19 cellular contexts compared by ENCODE assay signal in the genomic region with DNA sequence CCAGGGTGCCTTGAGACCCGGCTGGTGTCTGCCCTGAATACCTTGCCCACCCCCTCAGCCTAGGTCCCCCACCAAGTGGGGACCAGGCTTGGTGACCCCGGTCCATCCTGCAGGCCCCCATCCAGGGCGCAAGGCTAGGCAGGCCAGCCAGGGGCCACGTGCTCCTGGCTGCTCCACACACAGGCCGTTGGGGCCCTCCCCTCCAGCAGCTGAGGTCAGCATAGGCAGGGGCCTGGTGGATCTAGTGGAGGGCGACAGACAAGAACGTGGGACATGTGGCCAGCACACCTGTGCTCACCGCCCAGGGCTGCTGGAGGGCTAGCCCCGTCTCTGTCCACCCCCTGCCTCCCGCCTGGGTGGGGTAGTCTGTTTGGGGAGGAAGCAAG. TPM values are rescaled to one million over a fixed set of nuclear protein-coding genes. Genes with fewer than 3 reads are reported as not detected.
"Had no signal": no experiment of that assay in that cellular context is flagged by ENCODE, and none has a peak within 500 bp of the region (broad histone marks: within the 10 kb centered on the region; RNA-seq: fewer than 3 reads in every experiment).

No MANE protein-coding gene starts in this region.

- H3K4me1 ChIP-seq: gastrocnemius medialis, thyroid gland had no signal

- H3K4me3 Mint-ChIP-seq: activated CD8-positive, alpha-beta T cell treated with anti-CD3 and anti-CD28 coated beads, Interleukin-2, amount 10 ng/mL, durations not matched to agents 7 days and 5 days; activated naive CD4-positive, alpha-beta T cell treated with anti-CD3 and anti-CD28 coated beads for 36 hours; dendritic cell treated with granulocyte-macrophage colony-stimulating factor and Interleukin-4, amounts not matched to agents 40 ng/mL and 50 ng/mL, for 4 days; effector memory CD8-positive, alpha-beta T cell; neural progenitor cell had no signal

- FAIRE-seq: kidney, urothelium cell line had no signal

- H3K9ac ChIP-seq: neural progenitor cell had no signal

- H3K4me2 ChIP-seq: neural progenitor cell had no signal

- H3K36me3 Mint-ChIP-seq: brain, neural progenitor cell had no signal

- H3K4me1 Mint-ChIP-seq: brain had no signal

- H3K27ac Mint-ChIP-seq: activated CD8-positive, alpha-beta T cell treated with anti-CD3 and anti-CD28 coated beads, Interleukin-2, amount 10 ng/mL, durations not matched to agents 7 days and 5 days; activated naive CD4-positive, alpha-beta T cell treated with anti-CD3 and anti-CD28 coated beads for 36 hours; dendritic cell treated with granulocyte-macrophage colony-stimulating factor and Interleukin-4, amounts not matched to agents 40 ng/mL and 50 ng/mL, for 4 days; effector memory CD8-positive, alpha-beta T cell; neural progenitor cell had no signal

- H2AFZ ChIP-seq: neural progenitor cell had no signal

- H3K9me3 ChIP-seq: gastrocnemius medialis, thyroid gland had no signal

- H3K27me3 ChIP-seq: thyroid gland had no signal

- ATAC-seq: effector memory CD8-positive, alpha-beta T cell; gastrocnemius medialis had no signal

- H3K9me3 Mint-ChIP-seq: activated naive CD4-positive, alpha-beta T cell treated with anti-CD3 and anti-CD28 coated beads for 36 hours; dendritic cell treated with granulocyte-macrophage colony-stimulating factor and Interleukin-4, amounts not matched to agents 40 ng/mL and 50 ng/mL, for 4 days; effector memory CD8-positive, alpha-beta T cell; neural progenitor cell had no signal

- H3K4me3 ChIP-seq: gastrocnemius medialis, neural progenitor cell, thyroid gland had no signal

- H3K27ac ChIP-seq: epithelial cell of prostate, gastrocnemius medialis, neural progenitor cell, thyroid gland had no signal

- DNase-seq: activated CD4-positive, alpha-beta T cell treated with anti-CD3 and anti-CD28 coated beads for 4 hours; activated CD8-positive, alpha-beta memory T cell treated with anti-CD3 and anti-CD28 coated beads, Interleukin-2, amount 50 U/mL, for 48 hours; activated CD8-positive, alpha-beta T cell treated with anti-CD3 and anti-CD28 coated beads, Interleukin-2, amount 10 ng/mL, durations not matched to agents 7 days and 5 days; activated naive CD4-positive, alpha-beta T cell treated with anti-CD3 and anti-CD28 coated beads for 36 hours; cerebellar nuclear complex; effector memory CD8-positive, alpha-beta T cell; gastrocnemius medialis; kidney; retina; stimulated activated CD4-positive, alpha-beta T cell treated with anti-CD3 and anti-CD28 coated beads, Interleukin-4, amount 100 ng/mL, for 1 hour; stimulated activated CD8-positive, alpha-beta memory T cell treated with anti-CD3 and anti-CD28 coated beads, Interleukin-4, amount 100 ng/mL, for 48 hours; T-helper 9 cell; thyroid gland had no signal

- H3K36me3 ChIP-seq: gastrocnemius medialis, neural progenitor cell, thyroid gland had no signal

RNA-seq across cellular contexts. Expression of gene HRH3, which starts 7.5 kb away (rescaled TPM):
- total RNA-seq: activated CD8-positive, alpha-beta T cell treated with anti-CD3 and anti-CD28 coated beads, Interleukin-2, amount 10 ng/mL, durations not matched to agents 7 days and 5 days; activated naive CD4-positive, alpha-beta T cell treated with anti-CD3 and anti-CD28 coated beads for 36 hours; gastrocnemius medialis; kidney; left ventricle myocardium superior; thyroid gland had no signal
